Comparison of ENCODE assay signal across 17 cellular contexts in the genomic region with DNA sequence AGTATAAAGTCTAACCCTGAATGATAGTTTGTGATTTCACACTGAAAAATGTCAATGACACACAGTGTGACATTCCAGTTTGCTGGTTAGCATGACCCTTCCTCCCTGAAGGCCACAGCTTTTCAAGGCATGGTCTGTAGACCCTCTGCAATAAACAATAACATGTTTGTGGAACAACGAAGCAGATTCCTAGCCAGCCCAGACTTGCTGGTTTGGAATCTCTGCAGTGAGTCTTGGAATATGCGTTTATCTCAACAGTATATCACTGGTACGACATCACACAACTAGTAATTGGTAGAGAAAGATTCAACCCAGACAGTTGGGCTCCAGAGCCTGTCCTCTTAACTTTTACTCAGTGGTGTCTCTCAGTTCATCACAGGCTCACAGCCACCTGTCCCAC. TPM values are rescaled to one million over a fixed set of nuclear protein-coding genes. Genes with fewer than 3 reads are reported as not detected.
DNase-seq lines count a peak whose midpoint lies in the region; ATAC-seq and TF ChIP-seq lines count a peak whose summit lies in the region.
"Had no signal": no experiment of that assay in that cellular context is flagged by ENCODE, and none has a peak within 500 bp of the region (broad histone marks: within the 10 kb centered on the region; RNA-seq: fewer than 3 reads in every experiment).

No MANE protein-coding gene starts in this region.

- peaks cover 4% of the 10 kb centered on the region for H3K36me3 Mint-ChIP-seq in mesothelial cell of epicardium
- no peaks in the 10 kb centered on the region for H3K36me3 Mint-ChIP-seq in type B pancreatic cell

- no peak overlapping the region for H2AFZ ChIP-seq in IMR-90 (replicated peaks; ENCODE audit: low read length, poor library complexity)
- H2AFZ ChIP-seq: GM23248 had no signal

- no peak overlapping the region for H2BK120ac ChIP-seq in IMR-90 (ENCODE audit: low read depth, low read length)

- H3K4me2 ChIP-seq in IMR-90 (ENCODE audit: low read depth, low read length) = no peak overlapping the region
- H3K4me2 ChIP-seq: BLaER1 had no signal

- in situ Hi-C loops in IMR-90 (cut with MboI; ENCODE audit: low sequenced_read_pairs) = no loop called here

- H3K4me3 ChIP-seq in IMR-90 (ENCODE audit: insufficient read depth, low read depth, low read length) (no peak overlapping the region), epithelial cell of esophagus (ENCODE audit: low read length) (no peak overlapping the region)
- H3K4me3 ChIP-seq: BLaER1, GM23248 had no signal

- TF ChIP-seq POLR2A in IMR-90 (IDR thresholded peaks at IDR 0.05; ENCODE audit: low read depth, low read length) = no peak

- H3K4me1 Mint-ChIP-seq in mesothelial cell of epicardium (peaks cover 21% of the 10 kb centered on the region), type B pancreatic cell (ENCODE audit: unreplicated experiment) (peaks cover 13% of the 10 kb centered on the region)
- H3K4me1 Mint-ChIP-seq: CD8-positive, alpha-beta memory T cell had no signal

- no peak overlapping the region for H3K27ac ChIP-seq in IMR-90 (ENCODE audit: insufficient read depth, low read length)
- H3K27ac ChIP-seq: BLaER1, GM23248 had no signal

- peaks cover 3% of the 10 kb centered on the region for H3K4me1 ChIP-seq in IMR-90 (ENCODE audit: control insufficient read depth, insufficient read depth, low read length)
- H3K4me1 ChIP-seq: BLaER1 had no signal

- no CpG with 5 or more reads among the region's 3 CpGs for WGBS in IMR-90 (ENCODE audit: extremely low coverage in 2 of 2, insufficient read length in 1 of 2), 2 experiments

- POLR2A ChIA-PET in IMR-90 (lab: Charles Lee; ENCODE audit: unreplicated experiment) = no interaction called here

- H3K36me3 ChIP-seq in IMR-90 (ENCODE audit: control insufficient read depth, insufficient read depth, low read length) = no peaks in the 10 kb centered on the region; the same call in 1 of the 2 replicates
- H3K36me3 ChIP-seq: BLaER1 had no signal

- H4K20me1 ChIP-seq in IMR-90 (ENCODE audit: insufficient read depth, low read length) = no peaks in the 10 kb centered on the region
- H4K20me1 ChIP-seq: BLaER1 had no signal

- H3K9me3 ChIP-seq in IMR-90 (ENCODE audit: control insufficient read depth, insufficient read depth, low read length) = no peaks in the 10 kb centered on the region
- H3K9me3 ChIP-seq: Caco-2 had no signal

- no peak overlapping the region; the same call in 1 of the 2 replicates for H3K23ac ChIP-seq in IMR-90 (ENCODE audit: low read depth, low read length)

- H4K5ac ChIP-seq in IMR-90 (ENCODE audit: low read depth, low read length) = no peak overlapping the region

- peaks cover 8% of the 10 kb centered on the region for H3K9me3 Mint-ChIP-seq in mesothelial cell of epicardium
- no peaks in the 10 kb centered on the region for H3K9me3 Mint-ChIP-seq in type B pancreatic cell

- no peak overlapping the region for H3K56ac ChIP-seq in IMR-90 (ENCODE audit: extremely low read depth, insufficient read depth, low read length)

- H3K27me3 Mint-ChIP-seq in mesothelial cell of epicardium (ENCODE audit: low read depth) = no peaks in the 10 kb centered on the region
- H3K27me3 Mint-ChIP-seq in type B pancreatic cell = no peaks in the 10 kb centered on the region

- H3K4me3 Mint-ChIP-seq in mesothelial cell of epicardium (no peak overlapping the region), type B pancreatic cell (no peak overlapping the region)
- H3K4me3 Mint-ChIP-seq: CD8-positive, alpha-beta memory T cell had no signal

- ATAC-seq in IMR-90 (ENCODE audit: low read depth) (no peak), GM21619 (IDR thresholded peaks at IDR 0.05; ENCODE audit: unreplicated experiment) (no peak), GM21526 (IDR thresholded peaks at IDR 0.05; ENCODE audit: low FRiP score, unreplicated experiment) (no peak), HG02973 (IDR thresholded peaks at IDR 0.05; ENCODE audit: unreplicated experiment) (no peak)
- ATAC-seq: HepG2 had no signal

- no peak overlapping the region for H4K91ac ChIP-seq in IMR-90 (ENCODE audit: insufficient read depth, low read depth, low read length)

- TF ChIP-seq CTCF in IMR-90 (conservative IDR thresholded peaks at IDR 0.05; ENCODE audit: low read depth, low read length) (no peak), epithelial cell of esophagus (IDR thresholded peaks at IDR 0.05; ENCODE audit: insufficient read depth, low read depth, low read length, missing control alignments) (no peak), mesothelial cell of epicardium (IDR thresholded peaks at IDR 0.05; ENCODE audit: unreplicated experiment) (no peak), type B pancreatic cell (conservative IDR thresholded peaks at IDR 0.05) (no peak)

- no peaks in the 10 kb centered on the region for H3K79me1 ChIP-seq in IMR-90 (ENCODE audit: low read depth in 1 of 2, low read length in 2 of 2)

- peak overlapping the region; percentile 48; the same call in 1 of the 2 replicates for H2AK5ac ChIP-seq in IMR-90 (ENCODE audit: low read depth, low read length)

- H3K9ac ChIP-seq in IMR-90 (ENCODE audit: low read depth, low read length) = no peak overlapping the region
- H3K9ac ChIP-seq: BLaER1, GM23248 had no signal

- no peak for TF ChIP-seq RAD21 in IMR-90 (IDR thresholded peaks at IDR 0.05; ENCODE audit: low read length)

- no TSS peak for BruUV-seq in IMR-90 (replicated peaks; lab: Mats Ljungman, UMichigan)

- H2BK20ac ChIP-seq in IMR-90 (ENCODE audit: low read depth, low read length) = peak overlapping the region; percentile 37; the same call in 1 of the 2 replicates

- no peak overlapping the region for H2BK5ac ChIP-seq in IMR-90 (ENCODE audit: low read depth, low read length, poor library complexity, severe bottlenecking)

- CTCF ChIA-PET in IMR-90 (lab: Yijun Ruan, JAX) = no interaction called here

- H2BK15ac ChIP-seq in IMR-90 (ENCODE audit: low read depth, low read length) = no peak overlapping the region

- peak overlapping the region; percentile 45; the same call in 1 of the 2 replicates for H3K14ac ChIP-seq in IMR-90 (replicated peaks; ENCODE audit: low read depth, low read length)

- H3K9me1 ChIP-seq in IMR-90 (ENCODE audit: insufficient read depth, low read length) = peaks cover 4% of the 10 kb centered on the region; the same call in 1 of the 2 replicates

- DNase-seq in IMR-90 (no peak), epithelial cell of esophagus (ENCODE audit: low read depth) (peak; percentile 31), mesothelial cell of epicardium (ENCODE audit: low spot score in 2 of 2, unreplicated experiment in 2 of 2) (no peak), type B pancreatic cell (ENCODE audit: extremely low spot score, unreplicated experiment) (no peak)
- DNase-seq: 8988T; AML-193; Caco-2; CD8-positive, alpha-beta memory T cell; DND-41; GDM1; GM23248; H7 had no signal

- H3K18ac ChIP-seq in IMR-90 (ENCODE audit: low read depth, low read length) = no peak overlapping the region

- intact Hi-C loops in IMR-90 (cut with micrococcal nuclease) = no loop called here

- H2AK9ac ChIP-seq in IMR-90 (replicated peaks; ENCODE audit: low read depth, low read length, poor library complexity) = no peak overlapping the region

- dilution Hi-C loops in IMR-90 (cut with HindIII; ENCODE audit: low sequenced_read_pairs, unreplicated experiment) = no loop called here

- H3K27me3 ChIP-seq in IMR-90 (ENCODE audit: control insufficient read depth, insufficient read depth, low read length) = no peaks in the 10 kb centered on the region
- H3K27me3 ChIP-seq: BLaER1 had no signal

- H4K8ac ChIP-seq in IMR-90 (ENCODE audit: low read depth in 2 of 2, low read length in 2 of 2) = peak overlapping the region in 1 of 2 experiments; percentile 26; a peak in 1 of 4 replicates

- peak overlapping the region; percentile 80 for H3K27ac Mint-ChIP-seq in mesothelial cell of epicardium
- H3K27ac Mint-ChIP-seq in type B pancreatic cell = peak overlapping the region; percentile 23
- H3K27ac Mint-ChIP-seq: CD8-positive, alpha-beta memory T cell had no signal

- H3K4ac ChIP-seq in IMR-90 (ENCODE audit: low read depth, low read length) = peak overlapping the region; percentile 39; the same call in 1 of the 2 replicates

TF ChIP-seq in IMR-90, 13 proteins besides CTCF, POLR2A, EP300 and RAD21 (continues in another document):
- TF ChIP-seq RCOR1 (IDR thresholded peaks at IDR 0.05; ENCODE audit: insufficient replicate concordance, low read length) (no peak), MAFK (IDR thresholded peaks at IDR 0.05; ENCODE audit: low read depth, low read length) (no peak), MXI1 (IDR thresholded peaks at IDR 0.05; ENCODE audit: borderline replicate concordance, low read depth, low read length) (no peak), CEBPB (IDR thresholded peaks at IDR 0.05; ENCODE audit: low read depth, low read length) (no peak), FOS (IDR thresholded peaks at IDR 0.05; ENCODE audit: low read depth, low read length) (no peak), SMC3 (IDR thresholded peaks at IDR 0.05; ENCODE audit: low read depth, low read length) (no peak), NFE2L2 (IDR thresholded peaks at IDR 0.05; ENCODE audit: low read depth, low read length) (no peak), RFX5 (IDR thresholded peaks at IDR 0.05; ENCODE audit: low read depth, low read length) (no peak), CHD1 (IDR thresholded peaks at IDR 0.05; ENCODE audit: low read depth, low read length) (no peak)
- TF ChIP-seq, protein P1, sequence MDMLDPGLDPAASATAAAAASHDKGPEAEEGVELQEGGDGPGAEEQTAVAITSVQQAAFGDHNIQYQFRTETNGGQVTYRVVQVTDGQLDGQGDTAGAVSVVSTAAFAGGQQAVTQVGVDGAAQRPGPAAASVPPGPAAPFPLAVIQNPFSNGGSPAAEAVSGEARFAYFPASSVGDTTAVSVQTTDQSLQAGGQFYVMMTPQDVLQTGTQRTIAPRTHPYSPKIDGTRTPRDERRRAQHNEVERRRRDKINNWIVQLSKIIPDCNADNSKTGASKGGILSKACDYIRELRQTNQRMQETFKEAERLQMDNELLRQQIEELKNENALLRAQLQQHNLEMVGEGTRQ (IDR thresholded peaks at IDR 0.05; ENCODE audit: low read depth, low read length) = no peak
- TF ChIP-seq, protein P2, sequence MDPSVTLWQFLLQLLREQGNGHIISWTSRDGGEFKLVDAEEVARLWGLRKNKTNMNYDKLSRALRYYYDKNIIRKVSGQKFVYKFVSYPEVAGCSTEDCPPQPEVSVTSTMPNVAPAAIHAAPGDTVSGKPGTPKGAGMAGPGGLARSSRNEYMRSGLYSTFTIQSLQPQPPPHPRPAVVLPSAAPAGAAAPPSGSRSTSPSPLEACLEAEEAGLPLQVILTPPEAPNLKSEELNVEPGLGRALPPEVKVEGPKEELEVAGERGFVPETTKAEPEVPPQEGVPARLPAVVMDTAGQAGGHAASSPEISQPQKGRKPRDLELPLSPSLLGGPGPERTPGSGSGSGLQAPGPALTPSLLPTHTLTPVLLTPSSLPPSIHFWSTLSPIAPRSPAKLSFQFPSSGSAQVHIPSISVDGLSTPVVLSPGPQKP (IDR thresholded peaks at IDR 0.05; ENCODE audit: borderline replicate concordance, low read depth, low read length) = no peak

RNA-seq across cellular contexts. Expression of a gene that starts 23.7 kb away (rescaled TPM):
- 42.1 and 55.3 TPM in 2 replicates for total RNA-seq in IMR-90 (2012; rRNA removed)
- 48.1 and 61.5 TPM in 2 replicates for polyA plus RNA-seq in IMR-90 (2012; rRNA removed)
- 39.0 and 110 TPM in 2 replicates for polyA plus RNA-seq in IMR-90 (2012; cell fraction: cytosol; rRNA removed)
- polyA plus RNA-seq in IMR-90 (2012; cell fraction: nucleus; rRNA removed; ENCODE audit: low replicate concordance) = 239 and 414 TPM in 2 replicates
- total RNA-seq in mesothelial cell of epicardium = 14.8 to 16.0 TPM (median 16.0 TPM) in 3 replicates
- total RNA-seq in type B pancreatic cell (ENCODE audit: low replicate concordance) = 16.3 and 61.6 TPM in 2 replicates
